8 cellular contexts compared by ENCODE assay signal in the genomic region with DNA sequence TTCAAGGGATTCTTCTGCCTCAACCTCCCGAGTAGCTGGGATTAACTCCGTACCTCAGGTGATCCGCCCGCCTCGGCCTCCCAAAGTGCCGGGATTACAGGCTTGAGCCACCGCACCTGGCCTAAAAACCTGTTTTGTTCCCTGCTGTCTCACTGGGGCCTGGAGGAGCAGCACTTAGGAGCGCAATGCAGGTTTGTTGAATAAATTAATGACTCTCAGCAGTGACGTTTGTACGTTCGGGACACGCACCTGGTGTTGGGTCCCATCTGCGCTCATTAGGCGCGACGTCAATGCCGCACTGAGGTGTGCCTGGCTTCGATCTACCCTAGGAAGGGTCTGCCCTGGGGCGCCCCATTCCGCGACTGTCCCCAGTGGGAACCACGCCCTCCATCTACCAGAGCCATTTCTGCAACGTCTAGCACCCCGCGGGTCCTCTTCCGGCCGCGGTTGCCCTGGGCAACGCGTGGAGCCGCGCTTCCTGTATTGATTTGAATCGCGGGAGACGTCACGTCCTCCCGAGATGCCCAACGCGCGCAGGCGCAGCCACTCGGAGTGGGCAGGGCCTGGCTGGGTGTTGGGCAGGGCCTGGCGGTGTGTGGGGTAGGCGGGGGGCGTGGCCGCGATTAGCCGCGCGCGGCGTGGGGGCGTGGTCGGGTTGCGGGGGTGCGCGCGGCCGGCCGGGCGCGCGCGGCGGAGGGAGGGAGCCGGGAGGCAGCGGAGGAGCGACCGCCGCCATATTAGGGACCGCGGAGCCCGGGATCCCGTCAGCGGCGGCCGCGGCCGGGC. TPM values are rescaled to one million over a fixed set of nuclear protein-coding genes. Genes with fewer than 3 reads are reported as not detected.
DNase-seq lines count a peak whose midpoint lies in the region; ATAC-seq and TF ChIP-seq lines count a peak whose summit lies in the region.

Gene FZR1 (plus strand): TSS at position 714 of the 786 bp plus-strand sequence. CDS start 16,679 bp downstream, outside the sequence.

- H3K27ac ChIP-seq in cardiac muscle cell (peak within 1 kb of the TSS; percentile 81), trophoblast cell (ENCODE audit: low read depth, low read length) (peak within 1 kb of the TSS; percentile 72), transverse colon (peak within 1 kb of the TSS; percentile 88 to 97 (median 94))

- peak within 1 kb of the TSS; percentile 91 for H2BK5ac ChIP-seq in trophoblast cell (ENCODE audit: low read depth, low read length, poor library complexity)

- H3K27me3 ChIP-seq in cardiac muscle cell, result no peaks in the 10 kb centered on the region
- H3K27me3 ChIP-seq in trophoblast cell (ENCODE audit: insufficient read depth, low read length), result no peaks in the 10 kb centered on the region
- no peaks in the 10 kb centered on the region for H3K27me3 ChIP-seq in transverse colon

- peak within 1 kb of the TSS; percentile 91 for H2BK120ac ChIP-seq in trophoblast cell (ENCODE audit: insufficient read depth, low read length, poor library complexity)

- H3K18ac ChIP-seq in trophoblast cell (ENCODE audit: low read length), result peak within 1 kb of the TSS; percentile 83

- DNase-seq in GM12864 (ENCODE audit: low read depth), result peak; percentile 94
- peak; percentile 100 for DNase-seq in NCI-H1417 (lab: John Stamatoyannopoulos, UW)
- DNase-seq in SW 1271 (lab: John Stamatoyannopoulos, UW), result peak; percentile 93 to 97
- peak; percentile 100 for DNase-seq in activated naive CD8-positive, alpha-beta T cell treated with anti-CD3 and anti-CD28 coated beads, Interleukin-2, amount 50 U/mL, for 24 hours
- DNase-seq in cardiac muscle cell (ENCODE audit: low read depth in 1 of 2, low spot score in 1 of 2), result peak; percentile 99
- peak; percentile 99 to 100 for DNase-seq in trophoblast cell
- DNase-seq in transverse colon, result peak; percentile 100

- peak within 1 kb of the TSS; percentile 89 for H3K4me3 Mint-ChIP-seq in activated naive CD8-positive, alpha-beta T cell treated with anti-CD3 and anti-CD28 coated beads, Interleukin-2, amount 50 U/mL, for 24 hours

- H4K91ac ChIP-seq in trophoblast cell (ENCODE audit: low read depth, low read length), result peak within 1 kb of the TSS; percentile 91

- no peak for TF ChIP-seq EP300 in transverse colon (IDR thresholded peaks at IDR 0.05; ENCODE audit: low read depth)

- no peaks in the 10 kb centered on the region for H3K27me3 Mint-ChIP-seq in activated naive CD8-positive, alpha-beta T cell treated with anti-CD3 and anti-CD28 coated beads, Interleukin-2, amount 50 U/mL, for 24 hours

- H3K9me3 Mint-ChIP-seq in activated naive CD8-positive, alpha-beta T cell treated with anti-CD3 and anti-CD28 coated beads, Interleukin-2, amount 50 U/mL, for 24 hours, result no peaks in the 10 kb centered on the region

- no CpG with 5 or more reads among the region's 79 CpGs for WGBS in trophoblast cell (ENCODE audit: extremely low coverage, insufficient coverage, insufficient read length)
- WGBS in transverse colon (ENCODE audit: low coverage in 1 of 2), 2 donors, result 0 to 3% methylated on average over 2 to 38 of the region's 79 CpGs

- ATAC-seq in HG02759 (IDR thresholded peaks at IDR 0.05; ENCODE audit: unreplicated experiment), result peak; percentile 94
- peak; percentile 83 for ATAC-seq in activated naive CD8-positive, alpha-beta T cell treated with anti-CD3 and anti-CD28 coated beads, Interleukin-2, amount 50 U/mL, for 24 hours

- H3K4me3 ChIP-seq in GM12864 (ENCODE audit: low read depth, low read length) (peak within 1 kb of the TSS; percentile 93), cardiac muscle cell (peak within 1 kb of the TSS; percentile 98), trophoblast cell (ENCODE audit: low read depth, low read length) (peak within 1 kb of the TSS; percentile 93), transverse colon (peak within 1 kb of the TSS; percentile 95 to 99 (median 98))

- TF ChIP-seq POLR2A in transverse colon (IDR thresholded peaks at IDR 0.05), result peak; percentile 61

- H3K9ac ChIP-seq in trophoblast cell (ENCODE audit: low read length), result peak within 1 kb of the TSS; percentile 93

- H4K8ac ChIP-seq in trophoblast cell (ENCODE audit: low read depth, low read length), result peak within 1 kb of the TSS; percentile 79

- H2BK12ac ChIP-seq in trophoblast cell (ENCODE audit: low read length), result no peak within 1 kb of the TSS

- H3K9me3 ChIP-seq in cardiac muscle cell (ENCODE audit: low read depth), result no peaks in the 10 kb centered on the region
- H3K9me3 ChIP-seq in trophoblast cell (ENCODE audit: insufficient read depth, low read depth, low read length), result no peaks in the 10 kb centered on the region
- H3K9me3 ChIP-seq in transverse colon, result no peaks in the 10 kb centered on the region

- peak within 1 kb of the TSS; percentile 80 for H2AFZ ChIP-seq in trophoblast cell (ENCODE audit: insufficient read depth, low read length, poor library complexity)

- peak within 1 kb of the TSS; percentile 89 for H4K12ac ChIP-seq in trophoblast cell (ENCODE audit: low read depth, low read length)

- H3K36me3 Mint-ChIP-seq in activated naive CD8-positive, alpha-beta T cell treated with anti-CD3 and anti-CD28 coated beads, Interleukin-2, amount 50 U/mL, for 24 hours (ENCODE audit: low read depth), result peaks cover 8% of the 10 kb centered on the region

- peak within 1 kb of the TSS; percentile 91 for H3K4ac ChIP-seq in trophoblast cell (ENCODE audit: low read depth, low read length)

- H3K4me1 ChIP-seq in cardiac muscle cell (ENCODE audit: low read depth) (no peaks in the 10 kb centered on the region), trophoblast cell (ENCODE audit: control insufficient read depth in 1 of 2, insufficient read depth in 2 of 2, low read length in 2 of 2) (peaks cover 23 to 28% of the 10 kb centered on the region in 2 experiments), transverse colon (peaks cover 5 to 22% (median 16%) of the 10 kb centered on the region in 4 donors)

- peak within 1 kb of the TSS; percentile 62 for H2AK5ac ChIP-seq in trophoblast cell (ENCODE audit: low read length)

- H3K14ac ChIP-seq in trophoblast cell (ENCODE audit: low read length), result peak within 1 kb of the TSS; percentile 92

- no peak within 1 kb of the TSS for H3K23ac ChIP-seq in trophoblast cell (ENCODE audit: low read length)

- H3K4me2 ChIP-seq in trophoblast cell (ENCODE audit: low read length), result peak within 1 kb of the TSS; percentile 65

- H3K79me2 ChIP-seq in trophoblast cell (ENCODE audit: control insufficient read depth, insufficient read depth, low read length, poor library complexity), result peaks cover 33% of the 10 kb centered on the region

- H3K27ac Mint-ChIP-seq in activated naive CD8-positive, alpha-beta T cell treated with anti-CD3 and anti-CD28 coated beads, Interleukin-2, amount 50 U/mL, for 24 hours, result peak within 1 kb of the TSS; percentile 93

- H3K4me1 Mint-ChIP-seq in activated naive CD8-positive, alpha-beta T cell treated with anti-CD3 and anti-CD28 coated beads, Interleukin-2, amount 50 U/mL, for 24 hours, result peaks cover 52% of the 10 kb centered on the region

- peaks cover 30% of the 10 kb centered on the region for H3K79me1 ChIP-seq in trophoblast cell (ENCODE audit: low read length)

- no peak for TF ChIP-seq CTCF in GM12864 (IDR thresholded peaks at IDR 0.05; ENCODE audit: low read depth, low read length, missing control alignments)
- no peak for TF ChIP-seq CTCF in cardiac muscle cell (IDR thresholded peaks at IDR 0.05; ENCODE audit: low read depth, low read length)
- peak in 1 of 5 experiments; percentile 14 for TF ChIP-seq CTCF in transverse colon (IDR thresholded peaks at IDR 0.05)

- intact Hi-C loops in transverse colon (cut with DNase I; ENCODE audit: low total_unique reads), result no loop called here

- in situ Hi-C loops in transverse colon (cut with MboI; ENCODE audit: low pct_ligation_motif_present in 1 of 4, low pct_unique_long_range_greater_than_20kb in 1 of 4, low sequenced_read_pairs in 3 of 4), result no loop called here

- H3K36me3 ChIP-seq in cardiac muscle cell (no peaks in the 10 kb centered on the region), trophoblast cell (ENCODE audit: control insufficient read depth in 1 of 2, insufficient read depth in 2 of 2, low read length in 2 of 2) (peaks cover 16 to 17% of the 10 kb centered on the region in 2 experiments), transverse colon (no peaks in the 10 kb centered on the region)

RNA-seq across cellular contexts. Expression of gene FZR1, which starts in this region (rescaled TPM):
- total RNA-seq in cardiac muscle cell, result 45.5 and 68.5 TPM in 2 replicates
- 48.6 and 70.7 TPM in 2 replicates for polyA plus RNA-seq in cardiac muscle cell
- polyA plus RNA-seq in trophoblast cell (2013), result 47.0 and 52.8 TPM in 2 replicates
- total RNA-seq in transverse colon, result 100 to 1,000 TPM in 1 of 4 donors, 10 to 100 TPM in 3; 29.1 to 107 (median 35.3) TPM

Comparison
In these comparisons a context has a peak if more than half of its experiments do, and no peak if none do; other contexts are left out.
1. Peak in every context shown above with its lines: DNase-seq, ATAC-seq, H3K4me3 ChIP-seq and H3K27ac ChIP-seq.